Comparison of ENCODE assay signal across 19 cellular contexts in genomic region chr10:87913170-87913921, GRCh38. TPM values are rescaled to one million over a fixed set of nuclear protein-coding genes. Genes with fewer than 3 reads are reported as not detected.
DNase-seq lines count a peak whose midpoint lies in the region; ATAC-seq, FAIRE-seq and TF ChIP-seq lines count a peak whose summit lies in the region.
"Had no signal": no experiment of that assay in that cellular context is flagged by ENCODE, and none has a peak within 500 bp of the region (broad histone marks: within the 10 kb centered on the region; RNA-seq: fewer than 3 reads in every experiment).

No MANE protein-coding gene starts in this region.

- H3K27ac Mint-ChIP-seq in T-helper 1 cell treated with Interleukin-12 subunit alpha and Interleukin-12 subunit beta and Interleukin-4 antibody, amounts not matched to agents 30 μg/mL and 1 μg/mL, for 36 hours, result no peak overlapping the region
- H3K27ac Mint-ChIP-seq in WTC11, result peak overlapping the region; percentile 66; the same call in 1 of the 2 replicates
- peak overlapping the region in 4 of 6 donors; percentile 2 to 84 (median 45) for H3K27ac Mint-ChIP-seq in naive B cell
- no peak overlapping the region for H3K27ac Mint-ChIP-seq in CD8-positive, alpha-beta memory T cell

- TF ChIP-seq CTCF in WTC11 (IDR thresholded peaks at IDR 0.05) (no peak), hepatocyte (IDR thresholded peaks at IDR 0.05; ENCODE audit: poor library complexity) (no peak)

- no peaks in the 10 kb centered on the region for H3K9me2 ChIP-seq in hepatocyte (replicated peaks; ENCODE audit: insufficient read depth)

- peak overlapping the region; percentile 25 for H3K4me3 Mint-ChIP-seq in T-helper 1 cell treated with Interleukin-12 subunit alpha and Interleukin-12 subunit beta and Interleukin-4 antibody, amounts not matched to agents 30 μg/mL and 1 μg/mL, for 36 hours
- no peak overlapping the region for H3K4me3 Mint-ChIP-seq in WTC11
- H3K4me3 Mint-ChIP-seq in naive B cell, result peak overlapping the region in 2 of 8 donors; percentile 9 to 62
- peak overlapping the region in 3 of 7 donors; percentile 0 to 37 (median 14) for H3K4me3 Mint-ChIP-seq in CD8-positive, alpha-beta memory T cell
- H3K4me3 Mint-ChIP-seq: H9 had no signal

- H3K36me3 ChIP-seq in CD8-positive, alpha-beta memory T cell (ENCODE audit: insufficient read depth, low read length), result peaks cover 9% of the 10 kb centered on the region
- H3K36me3 ChIP-seq in hepatocyte (replicated peaks; ENCODE audit: insufficient read depth, low read depth), result no peaks in the 10 kb centered on the region

- CTCF ChIA-PET in WTC11 (lab: Charles Lee), result no interaction called here
- CTCF ChIA-PET in CD8-positive, alpha-beta memory T cell (lab: Charles Lee), result interaction anchor here (0.8 kb wide), 1 partner anchor 10 kb away, joined by 3 read pairs; no protein-coding TSS in a partner anchor

- DNase-seq in T-helper 1 cell (no peak), GM18507 (ENCODE audit: extremely low spot score, insufficient read length, low read depth) (no peak), WTC11 (ENCODE audit: low spot score) (no peak), naive B cell (no peak), nucleus accumbens (lab: John Stamatoyannopoulos, UW) (no peak), hepatocyte (ENCODE audit: low spot score) (no peak)
- no peak for DNase-seq in CD8-positive, alpha-beta memory T cell
- DNase-seq: C1 segment of cervical spinal cord, Caco-2, DMS53, H9, MV-4-11, NCI-H1417 treated with DMSO at 0.1 percent for 48 hours, NCI-H2029, NCI-H510A treated with DMSO at 0.1 percent for 48 hours, SIG-M5 had no signal

- FAIRE-seq in GM18507 (lab: Jason Lieb, UNC), result peak; percentile 67
- FAIRE-seq: HTR-8/SVneo had no signal

- H2AFZ ChIP-seq in hepatocyte, result no peak overlapping the region

- no peaks in the 10 kb centered on the region for H3K27me3 ChIP-seq in CD8-positive, alpha-beta memory T cell (ENCODE audit: insufficient read depth, low read length, poor library complexity, severe bottlenecking)
- no peaks in the 10 kb centered on the region for H3K27me3 ChIP-seq in hepatocyte

- H3K9me3 ChIP-seq in CD8-positive, alpha-beta memory T cell (ENCODE audit: low read length), result peaks cover 13% of the 10 kb centered on the region
- peaks cover 20% of the 10 kb centered on the region for H3K9me3 ChIP-seq in hepatocyte (ENCODE audit: low read depth)

- peaks cover 30% of the 10 kb centered on the region for H3K4me1 ChIP-seq in CD8-positive, alpha-beta memory T cell (ENCODE audit: insufficient read depth, low read length)
- peaks cover 7% of the 10 kb centered on the region for H3K4me1 ChIP-seq in hepatocyte (ENCODE audit: insufficient read depth)
- H3K4me1 ChIP-seq: Caco-2 had no signal

- POLR2A ChIA-PET in WTC11 (lab: Charles Lee), result no interaction called here
- POLR2A ChIA-PET in CD8-positive, alpha-beta memory T cell (lab: Charles Lee), result no interaction called here

- no peak overlapping the region for H3K4me2 ChIP-seq in hepatocyte

- peaks cover 15% of the 10 kb centered on the region for H3K4me1 Mint-ChIP-seq in T-helper 1 cell treated with Interleukin-12 subunit alpha and Interleukin-12 subunit beta and Interleukin-4 antibody, amounts not matched to agents 30 μg/mL and 1 μg/mL, for 36 hours (ENCODE audit: low read depth)
- H3K4me1 Mint-ChIP-seq in WTC11, result peaks cover 29% of the 10 kb centered on the region
- H3K4me1 Mint-ChIP-seq in naive B cell, result peaks cover 35 to 77% (median 53%) of the 10 kb centered on the region in 3 donors
- peaks cover 43 to 78% (median 63%) of the 10 kb centered on the region in 3 donors for H3K4me1 Mint-ChIP-seq in CD8-positive, alpha-beta memory T cell

- ATAC-seq in WTC11, result no peak
- no peak for ATAC-seq in naive B cell (ENCODE audit: low read depth in 2 of 2)

- H3K79me2 ChIP-seq in hepatocyte, result peaks cover 100% of the 10 kb centered on the region

- WGBS in hepatocyte (ENCODE audit: low lambda C conversion rate, missing lambda C conversion rate), result 94% methylated on average over 2 of the region's 2 CpGs

- no peak overlapping the region for H3K4me3 ChIP-seq in CD8-positive, alpha-beta memory T cell (ENCODE audit: low read length)
- H3K4me3 ChIP-seq in hepatocyte, result no peak overlapping the region

- peaks cover 50% of the 10 kb centered on the region for H4K20me1 ChIP-seq in hepatocyte (ENCODE audit: insufficient read depth, poor library complexity, severe bottlenecking)

- peaks cover 35% of the 10 kb centered on the region for H3K9me3 Mint-ChIP-seq in T-helper 1 cell treated with Interleukin-12 subunit alpha and Interleukin-12 subunit beta and Interleukin-4 antibody, amounts not matched to agents 30 μg/mL and 1 μg/mL, for 36 hours
- H3K9me3 Mint-ChIP-seq in WTC11 (peaks cover 9% of the 10 kb centered on the region), naive B cell (peaks cover 7 to 41% (median 29%) of the 10 kb centered on the region in 7 donors)
- H3K9me3 Mint-ChIP-seq in CD8-positive, alpha-beta memory T cell, result peaks cover 25 to 33% (median 31%) of the 10 kb centered on the region in 5 donors

- H3K36me3 Mint-ChIP-seq in T-helper 1 cell treated with Interleukin-12 subunit alpha and Interleukin-12 subunit beta and Interleukin-4 antibody, amounts not matched to agents 30 μg/mL and 1 μg/mL, for 36 hours (ENCODE audit: low read depth), result peaks cover 61% of the 10 kb centered on the region
- H3K36me3 Mint-ChIP-seq in WTC11 (peaks cover 19% of the 10 kb centered on the region), naive B cell (peaks cover 31 to 45% of the 10 kb centered on the region in 2 donors)
- H3K36me3 Mint-ChIP-seq in CD8-positive, alpha-beta memory T cell, result peaks cover 26 to 62% (median 60%) of the 10 kb centered on the region in 3 donors

- H3K27me3 Mint-ChIP-seq in T-helper 1 cell treated with Interleukin-12 subunit alpha and Interleukin-12 subunit beta and Interleukin-4 antibody, amounts not matched to agents 30 μg/mL and 1 μg/mL, for 36 hours (ENCODE audit: low read depth), result no peaks in the 10 kb centered on the region
- no peaks in the 10 kb centered on the region for H3K27me3 Mint-ChIP-seq in WTC11 (ENCODE audit: low read depth)
- H3K27me3 Mint-ChIP-seq in naive B cell, result no peaks in the 10 kb centered on the region
- no peaks in the 10 kb centered on the region for H3K27me3 Mint-ChIP-seq in CD8-positive, alpha-beta memory T cell

- no peak overlapping the region for H3K27ac ChIP-seq in CD8-positive, alpha-beta memory T cell (ENCODE audit: low read depth, low read length)
- no peak overlapping the region for H3K27ac ChIP-seq in hepatocyte
- H3K27ac ChIP-seq: HL-60 had no signal

TF ChIP-seq in WTC11, 78 proteins besides CTCF, POLR2A, EP300 and RAD21 (continues in another document):
- TF ChIP-seq ZNF416 (CRISPR knock-in tag; IDR thresholded peaks at IDR 0.05) (no peak), ZNF121 (CRISPR knock-in tag; IDR thresholded peaks at IDR 0.05) (no peak)
- TF ChIP-seq, protein P1, sequence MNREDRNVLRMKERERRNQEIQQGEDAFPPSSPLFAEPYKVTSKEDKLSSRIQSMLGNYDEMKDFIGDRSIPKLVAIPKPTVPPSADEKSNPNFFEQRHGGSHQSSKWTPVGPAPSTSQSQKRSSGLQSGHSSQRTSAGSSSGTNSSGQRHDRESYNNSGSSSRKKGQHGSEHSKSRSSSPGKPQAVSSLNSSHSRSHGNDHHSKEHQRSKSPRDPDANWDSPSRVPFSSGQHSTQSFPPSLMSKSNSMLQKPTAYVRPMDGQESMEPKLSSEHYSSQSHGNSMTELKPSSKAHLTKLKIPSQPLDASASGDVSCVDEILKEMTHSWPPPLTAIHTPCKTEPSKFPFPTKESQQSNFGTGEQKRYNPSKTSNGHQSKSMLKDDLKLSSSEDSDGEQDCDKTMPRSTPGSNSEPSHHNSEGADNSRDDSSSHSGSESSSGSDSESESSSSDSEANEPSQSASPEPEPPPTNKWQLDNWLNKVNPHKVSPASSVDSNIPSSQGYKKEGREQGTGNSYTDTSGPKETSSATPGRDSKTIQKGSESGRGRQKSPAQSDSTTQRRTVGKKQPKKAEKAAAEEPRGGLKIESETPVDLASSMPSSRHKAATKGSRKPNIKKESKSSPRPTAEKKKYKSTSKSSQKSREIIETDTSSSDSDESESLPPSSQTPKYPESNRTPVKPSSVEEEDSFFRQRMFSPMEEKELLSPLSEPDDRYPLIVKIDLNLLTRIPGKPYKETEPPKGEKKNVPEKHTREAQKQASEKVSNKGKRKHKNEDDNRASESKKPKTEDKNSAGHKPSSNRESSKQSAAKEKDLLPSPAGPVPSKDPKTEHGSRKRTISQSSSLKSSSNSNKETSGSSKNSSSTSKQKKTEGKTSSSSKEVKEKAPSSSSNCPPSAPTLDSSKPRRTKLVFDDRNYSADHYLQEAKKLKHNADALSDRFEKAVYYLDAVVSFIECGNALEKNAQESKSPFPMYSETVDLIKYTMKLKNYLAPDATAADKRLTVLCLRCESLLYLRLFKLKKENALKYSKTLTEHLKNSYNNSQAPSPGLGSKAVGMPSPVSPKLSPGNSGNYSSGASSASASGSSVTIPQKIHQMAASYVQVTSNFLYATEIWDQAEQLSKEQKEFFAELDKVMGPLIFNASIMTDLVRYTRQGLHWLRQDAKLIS (CRISPR knock-in tag; IDR thresholded peaks at IDR 0.05; ENCODE audit: borderline replicate concordance), result no peak

RNA-seq across cellular contexts. Expression of gene PTEN, which starts 49.9 kb away (rescaled TPM):
- total RNA-seq in WTC11 (2021), result 44.5 to 54.2 TPM (median 45.6 TPM) in 3 replicates
- 10 to 100 TPM; 34.1 to 53.4 (median 46.7) TPM for polyA plus RNA-seq in naive B cell (ENCODE audit: low read depth in 6 of 6)
- total RNA-seq in CD8-positive, alpha-beta memory T cell, result 10 to 100 TPM; 49.5 to 50.6 TPM
- 29.1 TPM for polyA plus RNA-seq in CD8-positive, alpha-beta memory T cell
- total RNA-seq in hepatocyte, result 102 and 128 TPM in 2 replicates
- polyA plus RNA-seq in hepatocyte, result 32.8 and 33.6 TPM in 2 replicates

RNA-seq across cellular contexts. Expression of gene KLLN, which starts 50.0 kb away (rescaled TPM):
- total RNA-seq in WTC11 (2021) (0.52 to 1.1 TPM (median 1.0 TPM) in 3 replicates), hepatocyte (0.53 and 1.2 TPM in 2 replicates)
- polyA plus RNA-seq in naive B cell (ENCODE audit: low read depth in 6 of 6) (under 1 TPM in 5 of 6 donors, not detected in 1; 0.09 to 0.55 (median 0.22) TPM), hepatocyte (0.21 and 0.50 TPM in 2 replicates)
- 1 to 10 TPM in 1 of 2 experiments, under 1 TPM in 1; 0.80 to 1.1 TPM for total RNA-seq in CD8-positive, alpha-beta memory T cell
- 0.39 TPM for polyA plus RNA-seq in CD8-positive, alpha-beta memory T cell

Comparison
In these comparisons a context has a peak if more than half of its experiments do, and no peak if none do; other contexts are left out.
1. H3K27ac Mint-ChIP-seq: peak in WTC11 (single experiment) and naive B cell (4 of 6); none in T-helper 1 cell treated with Interleukin-12 subunit alpha and Interleukin-12 subunit beta and Interleukin-4 antibody, amounts not matched to agents 30 μg/mL and 1 μg/mL, for 36 hours (single experiment) and CD8-positive, alpha-beta memory T cell (0 of 8).